Comparison of ENCODE assay signal across 1 cellular context in genomic region chr11:57335343-57336110, GRCh38.
TF ChIP-seq lines count a peak whose summit lies in the region.

Gene SSRP1, minus strand, starts transcription at chr11:57335892. Its CDS starts 771 bp downstream, at chr11:57335121.

TF ChIP-seq in K562, 482 proteins besides CTCF, POLR2A, EP300 and RAD21 (continued from another document and continues in another):
- peak; percentile 99 for TF ChIP-seq PRDM10 (IDR thresholded peaks at IDR 0.05; ENCODE audit: partially characterized antibody)
- no peak for TF ChIP-seq MAX (CRISPR knock-in tag; IDR thresholded peaks at IDR 0.05)
- no peak for TF ChIP-seq HES1 (IDR thresholded peaks at IDR 0.05; ENCODE audit: low read depth)
- no peak for TF ChIP-seq RBM22 (IDR thresholded peaks at IDR 0.05; ENCODE audit: low read depth, low read length, poor library complexity, severe bottlenecking)
- 0 out of 2 replicates have a peak, but pooled peaks have one; percentile 34 for TF ChIP-seq NR1H2 (CRISPR knock-in tag; IDR thresholded peaks at IDR 0.05)
- peak; percentile 65 for TF ChIP-seq LCOR (CRISPR knock-in tag; IDR thresholded peaks at IDR 0.05)
- no peak for TF ChIP-seq MGA (IDR thresholded peaks at IDR 0.05)
- TF ChIP-seq ZBTB11 (CRISPR knock-in tag; IDR thresholded peaks at IDR 0.05): peak in 1 of 3 experiments; percentile 94; a peak in 2 of 6 replicates
- no peak for TF ChIP-seq ZBTB12 (CRISPR knock-in tag; IDR thresholded peaks at IDR 0.05)
- TF ChIP-seq SLC30A9 (CRISPR knock-in tag; IDR thresholded peaks at IDR 0.05): no peak
- no peak for TF ChIP-seq NFIX (CRISPR knock-in tag; IDR thresholded peaks at IDR 0.05; ENCODE audit: low read depth)
- TF ChIP-seq ZNF407 (IDR thresholded peaks at IDR 0.05; ENCODE audit: low read depth): no peak
- TF ChIP-seq CREB5 (CRISPR knock-in tag; IDR thresholded peaks at IDR 0.05): no peak
